In genomic region chr5:149605998-149606721, GRCh38 we compare ENCODE assay signal across 9 cellular contexts. TPM values are rescaled to one million over a fixed set of nuclear protein-coding genes. Genes with fewer than 3 reads are reported as not detected.
A peak's percentile ranks its signal among the peaks of the same experiment; 100 is the strongest.
DNase-seq lines count a peak whose midpoint lies in the region; ATAC-seq, FAIRE-seq and TF ChIP-seq lines count a peak whose summit lies in the region.
"Had no signal": no experiment of that assay in that cellular context is flagged by ENCODE, and none has a peak within 500 bp of the region (broad histone marks: within the 10 kb centered on the region; RNA-seq: fewer than 3 reads in every experiment).

No MANE protein-coding gene starts in this region.

- H3K36me3 ChIP-seq in gastrocnemius medialis, result peaks cover 0 to 17% of the 10 kb centered on the region in 2 donors

- CTCF ChIA-PET in GM10248 (lab: Yijun Ruan, JAX), result interaction anchor here (1.0 to 3.2 kb wide), 9 partner anchors 10 to 235 kb away, joined by 3 to 24 read pairs (median 4); partner anchors contain the start of gene CSNK1A1

- ATAC-seq in GM21717 (IDR thresholded peaks at IDR 0.05; ENCODE audit: unreplicated experiment) (peak; percentile 95), gastrocnemius medialis (peak; percentile 82 to 92)

- H3K4me1 ChIP-seq in gastrocnemius medialis, result peaks cover 11 to 40% of the 10 kb centered on the region in 2 donors

- intact Hi-C loops in gastrocnemius medialis (cut with DNase I; ENCODE audit: low total_unique reads), result no loop called here

- TF ChIP-seq CTCF in GM10248 (IDR thresholded peaks at IDR 0.05; ENCODE audit: control extremely low read depth, extremely low read depth, low read depth, missing control alignments) (no peak), gastrocnemius medialis (IDR thresholded peaks at IDR 0.05 in 4 of 5, conservative IDR thresholded peaks at IDR 0.05 in 1 of 5) (no peak)

- H3K4me3 ChIP-seq in gastrocnemius medialis, result no peak overlapping the region

- no peak for FAIRE-seq in HTR-8/SVneo (lab: Jason Lieb, UNC)
- no peak for FAIRE-seq in frontal cortex (lab: Jason Lieb, UNC)

- H3K27me3 ChIP-seq in gastrocnemius medialis, result no peaks in the 10 kb centered on the region

- POLR2A ChIA-PET in GM10248 (lab: Yijun Ruan, JAX), result interaction anchor here (0.6 kb wide), 1 partner anchor 135 kb away, joined by 3 read pairs; no protein-coding TSS in a partner anchor

- no peak for TF ChIP-seq POLR2A in gastrocnemius medialis (IDR thresholded peaks at IDR 0.05)

- H3K9me3 ChIP-seq in gastrocnemius medialis, result no peaks in the 10 kb centered on the region

- peak overlapping the region; percentile 32 to 65 (median 52) for H3K27ac ChIP-seq in gastrocnemius medialis
- no peak overlapping the region for H3K27ac ChIP-seq in caudate nucleus (ENCODE audit: low read depth, low read length)

- in situ Hi-C loops in gastrocnemius medialis (cut with MboI; ENCODE audit: low sequenced_read_pairs in 4 of 4), result no loop called here

- peak; percentile 53 for DNase-seq in GM10248 (ENCODE audit: extremely low spot score)
- peak; percentile 69 for DNase-seq in HTR-8/SVneo (ENCODE audit: insufficient read length, low spot score)
- peak; percentile 97 for DNase-seq in dedifferentiated amniotic fluid mesenchymal stem cell (ENCODE audit: extremely low spot score)
- peak; percentile 61 to 75 for DNase-seq in gastrocnemius medialis
- DNase-seq in frontal cortex (ENCODE audit: low spot score in 2 of 2), result no peak
- no peak for DNase-seq in caudate nucleus (lab: John Stamatoyannopoulos, UW)
- no peak for DNase-seq in activated CD4-positive, alpha-beta T cell treated with anti-CD3 and anti-CD28 coated beads, Interleukin-2, amount 50 U/mL, for 4 hours
- DNase-seq: T-cell had no signal

RNA-seq across cellular contexts. Expression of gene ARHGEF37, which starts 24.9 kb away (rescaled TPM):
- 10 to 100 TPM in 3 of 4 donors, 1 to 10 TPM in 1; 9.5 to 28.6 (median 21.0) TPM for total RNA-seq in gastrocnemius medialis
- 1.2 TPM for total RNA-seq in frontal cortex

RNA-seq across cellular contexts. Expression of gene CSNK1A1, which starts 54.9 kb away (rescaled TPM):
- total RNA-seq in gastrocnemius medialis (100 to 1,000 TPM; 157 to 252 (median 215) TPM), frontal cortex (353 TPM)

Comparison
In these comparisons a context has a peak if more than half of its experiments do, and no peak if none do; other contexts are left out.
1. DNase-seq: peak in GM10248 (single experiment), HTR-8/SVneo (single experiment), dedifferentiated amniotic fluid mesenchymal stem cell (single experiment) and gastrocnemius medialis (2 of 2); none in frontal cortex (0 of 2), caudate nucleus (0 of 61) and activated CD4-positive, alpha-beta T cell treated with anti-CD3 and anti-CD28 coated beads, Interleukin-2, amount 50 U/mL, for 4 hours (0 of 2).